ENCODE assay signal across 1 cellular context in genomic region chr22:26461188-26461810, GRCh38.
TF ChIP-seq lines count a peak whose summit lies in the region.

No MANE protein-coding gene starts in this region.

TF ChIP-seq in HepG2, 621 proteins besides CTCF, POLR2A, EP300 and RAD21:
- TF ChIP-seq, protein P1, sequence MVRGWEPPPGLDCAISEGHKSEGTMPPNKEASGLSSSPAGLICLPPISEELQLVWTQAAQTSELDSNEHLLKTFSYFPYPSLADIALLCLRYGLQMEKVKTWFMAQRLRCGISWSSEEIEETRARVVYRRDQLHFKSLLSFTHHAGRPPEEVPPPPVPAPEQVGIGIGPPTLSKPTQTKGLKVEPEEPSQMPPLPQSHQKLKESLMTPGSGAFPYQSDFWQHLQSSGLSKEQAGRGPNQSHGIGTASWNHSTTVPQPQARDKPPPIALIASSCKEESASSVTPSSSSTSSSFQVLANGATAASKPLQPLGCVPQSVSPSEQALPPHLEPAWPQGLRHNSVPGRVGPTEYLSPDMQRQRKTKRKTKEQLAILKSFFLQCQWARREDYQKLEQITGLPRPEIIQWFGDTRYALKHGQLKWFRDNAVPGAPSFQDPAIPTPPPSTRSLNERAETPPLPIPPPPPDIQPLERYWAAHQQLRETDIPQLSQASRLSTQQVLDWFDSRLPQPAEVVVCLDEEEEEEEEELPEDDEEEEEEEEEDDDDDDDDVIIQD (CRISPR knock-in tag; IDR thresholded peaks at IDR 0.05; ENCODE audit: low read depth): no peak
- TF ChIP-seq, protein P2, sequence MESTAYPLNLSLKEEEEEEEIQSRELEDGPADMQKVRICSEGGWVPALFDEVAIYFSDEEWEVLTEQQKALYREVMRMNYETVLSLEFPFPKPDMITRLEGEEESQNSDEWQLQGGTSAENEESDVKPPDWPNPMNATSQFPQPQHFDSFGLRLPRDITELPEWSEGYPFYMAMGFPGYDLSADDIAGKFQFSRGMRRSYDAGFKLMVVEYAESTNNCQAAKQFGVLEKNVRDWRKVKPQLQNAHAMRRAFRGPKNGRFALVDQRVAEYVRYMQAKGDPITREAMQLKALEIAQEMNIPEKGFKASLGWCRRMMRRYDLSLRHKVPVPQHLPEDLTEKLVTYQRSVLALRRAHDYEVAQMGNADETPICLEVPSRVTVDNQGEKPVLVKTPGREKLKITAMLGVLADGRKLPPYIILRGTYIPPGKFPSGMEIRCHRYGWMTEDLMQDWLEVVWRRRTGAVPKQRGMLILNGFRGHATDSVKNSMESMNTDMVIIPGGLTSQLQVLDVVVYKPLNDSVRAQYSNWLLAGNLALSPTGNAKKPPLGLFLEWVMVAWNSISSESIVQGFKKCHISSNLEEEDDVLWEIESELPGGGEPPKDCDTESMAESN (CRISPR knock-in tag; conservative IDR thresholded peaks at IDR 0.05): no peak
- TF ChIP-seq SRSF9 (IDR thresholded peaks at IDR 0.05; ENCODE audit: borderline replicate concordance, insufficient read depth, low read depth, low read length, poor library complexity, severe bottlenecking): no peak
- peak; percentile 49 for TF ChIP-seq STAG1 (CRISPR knock-in tag; IDR thresholded peaks at IDR 0.05)
- TF ChIP-seq SMC3 (IDR thresholded peaks at IDR 0.05; ENCODE audit: low read length): peak; percentile 64
